In the genomic region with DNA sequence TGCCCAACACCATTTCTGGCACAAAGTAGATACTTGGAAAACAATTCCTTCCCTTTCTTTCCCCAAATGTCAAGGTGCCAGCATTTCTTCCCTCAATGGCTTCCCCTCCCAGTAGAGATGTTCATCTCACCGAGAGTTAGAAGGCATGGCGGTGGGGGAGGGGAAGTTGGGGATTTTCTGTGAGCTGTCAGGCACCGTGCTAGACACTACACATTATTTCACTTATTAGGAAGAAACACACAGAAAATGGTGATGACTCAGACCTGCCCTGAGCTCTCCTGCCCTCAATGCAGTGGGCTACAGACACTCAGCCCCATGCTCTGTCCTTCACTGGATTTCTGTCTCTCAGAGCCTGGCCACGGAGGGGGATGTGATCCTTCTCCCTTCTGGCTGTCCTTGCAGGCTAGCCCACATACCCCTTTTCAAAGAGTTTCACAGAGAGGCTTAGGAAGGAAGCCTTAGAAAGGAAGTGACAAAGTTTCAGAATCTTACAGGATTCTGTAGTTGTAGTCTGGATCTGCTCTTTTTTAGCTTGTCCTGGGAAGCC, we compare ENCODE assay signal across 13 cellular contexts. TPM values are rescaled to one million over a fixed set of nuclear protein-coding genes. Genes with fewer than 3 reads are reported as not detected.
DNase-seq lines count a peak whose midpoint lies in the region; ATAC-seq and TF ChIP-seq lines count a peak whose summit lies in the region.
"Had no signal": no experiment of that assay in that cellular context is flagged by ENCODE, and none has a peak within 500 bp of the region (broad histone marks: within the 10 kb centered on the region; RNA-seq: fewer than 3 reads in every experiment).

No MANE protein-coding gene starts in this region.

- H3K27me3 ChIP-seq in colonic mucosa, result no peaks in the 10 kb centered on the region

- no peak for TF ChIP-seq CTCF in colonic mucosa (IDR thresholded peaks at IDR 0.05)

- intact Hi-C loops in colonic mucosa (cut with DNase I), result no loop called here

- ATAC-seq in stimulated activated naive B cell treated with anti-CD40 and anti-IgM and Interleukin-4, amounts not matched to agents 10 μg/mL and 1 μg/mL and 100 μg/mL, for 72 hours (replicated peaks), result peak; percentile 49 to 77
- ATAC-seq in HG02852 (IDR thresholded peaks at IDR 0.05; ENCODE audit: unreplicated experiment), result no peak

- no peaks in the 10 kb centered on the region for H3K9me3 Mint-ChIP-seq in immature natural killer cell
- no peaks in the 10 kb centered on the region for H3K9me3 Mint-ChIP-seq in stimulated activated naive B cell treated with anti-CD40 and anti-IgM and Interleukin-4, amounts not matched to agents 10 μg/mL and 1 μg/mL and 100 μg/mL, for 72 hours
- H3K9me3 Mint-ChIP-seq: HFFc6 had no signal

- peak overlapping the region; percentile 73 to 82 (median 78) for H3K4me3 Mint-ChIP-seq in immature natural killer cell
- H3K4me3 Mint-ChIP-seq in stimulated activated naive B cell treated with anti-CD40 and anti-IgM and Interleukin-4, amounts not matched to agents 10 μg/mL and 1 μg/mL and 100 μg/mL, for 72 hours, result no peak overlapping the region
- H3K4me3 Mint-ChIP-seq: HFFc6 had no signal

- no peaks in the 10 kb centered on the region for H3K36me3 Mint-ChIP-seq in immature natural killer cell
- H3K36me3 Mint-ChIP-seq in stimulated activated naive B cell treated with anti-CD40 and anti-IgM and Interleukin-4, amounts not matched to agents 10 μg/mL and 1 μg/mL and 100 μg/mL, for 72 hours, result peaks cover 0 to 2% of the 10 kb centered on the region in 2 donors

- H3K9me3 ChIP-seq in colonic mucosa, result no peaks in the 10 kb centered on the region

- H3K27me3 Mint-ChIP-seq in immature natural killer cell (ENCODE audit: low read depth in 3 of 3), result peaks cover 5 to 31% (median 16%) of the 10 kb centered on the region in 3 donors
- H3K27me3 Mint-ChIP-seq in stimulated activated naive B cell treated with anti-CD40 and anti-IgM and Interleukin-4, amounts not matched to agents 10 μg/mL and 1 μg/mL and 100 μg/mL, for 72 hours, result peaks cover 3 to 4% of the 10 kb centered on the region in 2 donors

- no peaks in the 10 kb centered on the region for H3K36me3 ChIP-seq in colonic mucosa

- H3K4me1 ChIP-seq in colonic mucosa, result no peaks in the 10 kb centered on the region

- H3K4me1 Mint-ChIP-seq in immature natural killer cell, result peaks cover 91% of the 10 kb centered on the region in 2 donors
- H3K4me1 Mint-ChIP-seq in stimulated activated naive B cell treated with anti-CD40 and anti-IgM and Interleukin-4, amounts not matched to agents 10 μg/mL and 1 μg/mL and 100 μg/mL, for 72 hours, result peaks cover 6 to 13% of the 10 kb centered on the region in 2 donors

- H3K27ac Mint-ChIP-seq in immature natural killer cell, result peak overlapping the region; percentile 88 to 100 (median 98)
- H3K27ac Mint-ChIP-seq in stimulated activated naive B cell treated with anti-CD40 and anti-IgM and Interleukin-4, amounts not matched to agents 10 μg/mL and 1 μg/mL and 100 μg/mL, for 72 hours, result no peak overlapping the region
- H3K27ac Mint-ChIP-seq: HFFc6 had no signal

- H3K27ac ChIP-seq in colonic mucosa, result no peak overlapping the region

- no peak overlapping the region for H3K4me3 ChIP-seq in colonic mucosa

- H3K9ac ChIP-seq in colonic mucosa (ENCODE audit: low read depth in 2 of 2, low read length in 2 of 2), result no peak overlapping the region

- peak; percentile 56 for DNase-seq in activated gamma-delta T cell treated with Interleukin-2 at 50 U/mL for 16 hours
- no peak for DNase-seq in activated gamma-delta T cell (lab: John Stamatoyannopoulos, UW)
- DNase-seq in activated T-cell treated with anti-CD3 and anti-CD28 coated beads for 24 hours (ENCODE audit: low read depth), result peak; percentile 48
- peak in 2 of 3 donors; percentile 39 for DNase-seq in immature natural killer cell
- no peak for DNase-seq in stimulated activated naive B cell treated with anti-CD40 and anti-IgM and Interleukin-4, amounts not matched to agents 10 μg/mL and 1 μg/mL and 100 μg/mL, for 72 hours
- no peak for DNase-seq in NCI-H526 (lab: John Stamatoyannopoulos, UW)
- no peak for DNase-seq in colonic mucosa
- DNase-seq: foreskin melanocyte, HFFc6, Kasumi-1 had no signal

RNA-seq across cellular contexts. Expression of gene CCL5, which starts 12.0 kb away (rescaled TPM):
- 1,000 to 10,000 TPM; 1,095 to 2,255 (median 1,960) TPM for polyA plus RNA-seq in immature natural killer cell
- total RNA-seq in colonic mucosa, result 1 to 10 TPM; 3.6 to 4.4 TPM
- polyA plus RNA-seq: AG04450 had no signal

RNA-seq across cellular contexts. Expression of gene HEATR9, which starts 23.5 kb away (rescaled TPM):
- polyA plus RNA-seq in immature natural killer cell, result under 1 TPM in 2 of 3 donors, not detected in 1; 0.11 to 0.19 TPM
- total RNA-seq in colonic mucosa, result not detected
- total RNA-seq: HFFc6, subcutaneous adipose tissue had no signal
- polyA plus RNA-seq: AG04450 had no signal

RNA-seq across cellular contexts. Expression of gene RDM1, which starts 38.4 kb away (rescaled TPM):
- polyA plus RNA-seq in immature natural killer cell, result 1 to 10 TPM in 1 of 3 donors, under 1 TPM in 1, not detected in 1; 0.82 to 1.7 TPM
- total RNA-seq in colonic mucosa, result 1 to 10 TPM in 1 of 2 donors, under 1 TPM in 1; 0.66 to 7.8 TPM
- total RNA-seq: subcutaneous adipose tissue had no signal
- polyA plus RNA-seq: AG04450 had no signal

RNA-seq across cellular contexts. Expression of gene LYZL6, which starts 51.3 kb away (rescaled TPM):
- not detected for polyA plus RNA-seq in immature natural killer cell
- not detected for total RNA-seq in colonic mucosa
- total RNA-seq: HFFc6, subcutaneous adipose tissue had no signal
- polyA plus RNA-seq: AG04450 had no signal

Comparison
In these comparisons a context has a peak if more than half of its experiments do, and no peak if none do; other contexts are left out.
1. DNase-seq: peak in activated gamma-delta T cell treated with Interleukin-2 at 50 U/mL for 16 hours (single experiment), activated T-cell treated with anti-CD3 and anti-CD28 coated beads for 24 hours (single experiment) and immature natural killer cell (2 of 3); none in activated gamma-delta T cell (single experiment), stimulated activated naive B cell treated with anti-CD40 and anti-IgM and Interleukin-4, amounts not matched to agents 10 μg/mL and 1 μg/mL and 100 μg/mL, for 72 hours (single experiment), NCI-H526 (0 of 2) and colonic mucosa (single experiment).
2. H3K4me3 Mint-ChIP-seq: peak in immature natural killer cell (5 of 5); none in stimulated activated naive B cell treated with anti-CD40 and anti-IgM and Interleukin-4, amounts not matched to agents 10 μg/mL and 1 μg/mL and 100 μg/mL, for 72 hours (0 of 2).